In genomic region chr12:78439666-78440065, GRCh38 we compare ENCODE assay signal across 25 cellular contexts.
DNase-seq lines count a peak whose midpoint lies in the region; ATAC-seq, FAIRE-seq and TF ChIP-seq lines count a peak whose summit lies in the region.
"Had no signal": no experiment of that assay in that cellular context is flagged by ENCODE, and none has a peak within 500 bp of the region (broad histone marks: within the 10 kb centered on the region; RNA-seq: fewer than 3 reads in every experiment).

No MANE protein-coding gene starts in this region.

- H3K4me3 ChIP-seq in neuronal stem cell (ENCODE audit: low read length in 2 of 2) (no peak overlapping the region), upper lobe of right lung (no peak overlapping the region)
- H3K4me3 ChIP-seq: A549; BLaER1 treated with 17β-estradiol and CSF1 and Interleukin-3, amounts not matched to agents 10 nM and 100 nM; GM12878 had no signal

- whole genome bisulfite sequencing in neuronal stem cell (ENCODE audit: extremely low coverage in 2 of 2, insufficient read length in 2 of 2, insufficient replicate concordance in 1 of 2), 2 donors = no CpG with 5 or more reads among the region's 5 CpGs

- ATAC-seq in upper lobe of right lung (no peak), HG02759 (IDR thresholded peaks at IDR 0.05; ENCODE audit: unreplicated experiment) (no peak), omental fat pad (ENCODE audit: low FRiP score) (no peak)
- ATAC-seq: A549, GM12878, HCT116, PC-3 had no signal

- FAIRE-seq in D721Med (lab: Jason Lieb, UNC) = no peak
- FAIRE-seq: A549, GM12878 had no signal

- H4K91ac ChIP-seq in neuronal stem cell (ENCODE audit: low read depth, low read length, poor library complexity) = no peak overlapping the region

- H3K18ac ChIP-seq in neuronal stem cell (ENCODE audit: low read length) = no peak overlapping the region

- H2BK12ac ChIP-seq in neuronal stem cell (ENCODE audit: low read length) = no peak overlapping the region

- no peaks in the 10 kb centered on the region for H3K79me1 ChIP-seq in neuronal stem cell (ENCODE audit: low read depth, low read length)

- DNase-seq in NCI-H69 (lab: John Stamatoyannopoulos, UW) = peak; percentile 5
- peak; percentile 82 for DNase-seq in brain pericyte (ENCODE audit: low read depth, low spot score)
- no peak for DNase-seq in neuronal stem cell (ENCODE audit: low spot score)
- DNase-seq in upper lobe of right lung = peak; percentile 25
- no peak for DNase-seq in D721Med (ENCODE audit: insufficient read length, low spot score)
- no peak for DNase-seq in omental fat pad (ENCODE audit: low spot score)
- DNase-seq: AML-193; CD4-positive, alpha-beta T cell; DMS53; EL; GDM1; GOT3; NCI-H1048; NCI-H1417; NCI-H1694; NCI-H2029 treated with DMSO at 0.1 percent for 48 hours; NCI-H2227 treated with DMSO at 0.1 percent for 48 hours; NCI-H510A; PC-3 had no signal

- peaks cover 0 to 5% of the 10 kb centered on the region in 2 donors for H3K9me3 ChIP-seq in neuronal stem cell (replicated peaks in 1 of 2; ENCODE audit: control insufficient read depth in 2 of 2, insufficient read depth in 1 of 2, low read depth in 1 of 2, low read length in 2 of 2)
- H3K9me3 ChIP-seq in upper lobe of right lung = no peaks in the 10 kb centered on the region

- H3K27ac ChIP-seq in neuronal stem cell (replicated peaks; ENCODE audit: low read length) = no peak overlapping the region
- no peak overlapping the region for H3K27ac ChIP-seq in upper lobe of right lung
- H3K27ac ChIP-seq: A549; BLaER1 treated with 17β-estradiol and CSF1 and Interleukin-3, amounts not matched to agents 10 nM and 100 nM; HL-60 had no signal

- intact Hi-C loops in upper lobe of right lung (cut with DNase I) = no loop called here

- no peak overlapping the region for H3K9ac ChIP-seq in neuronal stem cell (ENCODE audit: low read depth, low read length, poor library complexity)
- H3K9ac ChIP-seq: BLaER1 treated with 17β-estradiol and CSF1 and Interleukin-3, amounts not matched to agents 10 nM and 100 nM had no signal

- no peak overlapping the region for H3K4me2 ChIP-seq in neuronal stem cell (ENCODE audit: insufficient read depth, low read length, poor library complexity, severe bottlenecking)
- H3K4me2 ChIP-seq: A549; BLaER1 treated with 17β-estradiol and CSF1 and Interleukin-3, amounts not matched to agents 10 nM and 100 nM had no signal

- no peak overlapping the region for H3K23ac ChIP-seq in neuronal stem cell (ENCODE audit: low read depth, low read length, poor library complexity)

- H3K14ac ChIP-seq in neuronal stem cell (ENCODE audit: low read length) = no peak overlapping the region

- H3K4ac ChIP-seq in neuronal stem cell (ENCODE audit: low read length) = no peak overlapping the region

- no peak overlapping the region for H2BK15ac ChIP-seq in neuronal stem cell (ENCODE audit: low read length)

- H3K36me3 ChIP-seq in neuronal stem cell (replicated peaks in 1 of 2; ENCODE audit: control insufficient read depth in 2 of 2, insufficient read depth in 2 of 2, low read length in 2 of 2) = no peaks in the 10 kb centered on the region
- no peaks in the 10 kb centered on the region for H3K36me3 ChIP-seq in upper lobe of right lung
- H3K36me3 ChIP-seq: BLaER1 treated with 17β-estradiol and CSF1 and Interleukin-3, amounts not matched to agents 10 nM and 100 nM had no signal

- H2BK120ac ChIP-seq in neuronal stem cell (ENCODE audit: low read depth, low read length) = no peak overlapping the region

- no peak overlapping the region for H2AK5ac ChIP-seq in neuronal stem cell (ENCODE audit: low read depth, low read length)

- no peaks in the 10 kb centered on the region for H3K4me1 ChIP-seq in neuronal stem cell (ENCODE audit: control insufficient read depth in 2 of 2, insufficient read depth in 1 of 2, low read depth in 1 of 2, low read length in 2 of 2)
- no peaks in the 10 kb centered on the region for H3K4me1 ChIP-seq in upper lobe of right lung
- H3K4me1 ChIP-seq: BLaER1 treated with 17β-estradiol and CSF1 and Interleukin-3, amounts not matched to agents 10 nM and 100 nM had no signal

- H2AFZ ChIP-seq in neuronal stem cell (ENCODE audit: low read length) = peak overlapping the region; percentile 20

- no peak overlapping the region for H2BK5ac ChIP-seq in neuronal stem cell (ENCODE audit: low read length)

- TF ChIP-seq CTCF in upper lobe of right lung (IDR thresholded peaks at IDR 0.05) = no peak
- no peak for TF ChIP-seq CTCF in D721Med (IDR thresholded peaks at IDR 0.05; ENCODE audit: insufficient read depth, missing control alignments)
- TF ChIP-seq CTCF in omental fat pad (IDR thresholded peaks at IDR 0.05) = no peak

- H3K27me3 ChIP-seq in neuronal stem cell (ENCODE audit: control insufficient read depth in 3 of 3, insufficient read depth in 3 of 3, low read depth in 1 of 3, low read length in 3 of 3) (no peaks in the 10 kb centered on the region), upper lobe of right lung (no peaks in the 10 kb centered on the region)
- H3K27me3 ChIP-seq: BLaER1 treated with 17β-estradiol and CSF1 and Interleukin-3, amounts not matched to agents 10 nM and 100 nM had no signal

- no peak overlapping the region for H4K8ac ChIP-seq in neuronal stem cell (ENCODE audit: low read depth, low read length)

Comparison
In these comparisons a context has a peak if more than half of its experiments do, and no peak if none do; other contexts are left out.
1. DNase-seq: peak in NCI-H69 (single experiment), brain pericyte (single experiment) and upper lobe of right lung (single experiment); none in neuronal stem cell (single experiment), D721Med (single experiment) and omental fat pad (single experiment).